ENCODE assay signal across 8 cellular contexts in the genomic region with DNA sequence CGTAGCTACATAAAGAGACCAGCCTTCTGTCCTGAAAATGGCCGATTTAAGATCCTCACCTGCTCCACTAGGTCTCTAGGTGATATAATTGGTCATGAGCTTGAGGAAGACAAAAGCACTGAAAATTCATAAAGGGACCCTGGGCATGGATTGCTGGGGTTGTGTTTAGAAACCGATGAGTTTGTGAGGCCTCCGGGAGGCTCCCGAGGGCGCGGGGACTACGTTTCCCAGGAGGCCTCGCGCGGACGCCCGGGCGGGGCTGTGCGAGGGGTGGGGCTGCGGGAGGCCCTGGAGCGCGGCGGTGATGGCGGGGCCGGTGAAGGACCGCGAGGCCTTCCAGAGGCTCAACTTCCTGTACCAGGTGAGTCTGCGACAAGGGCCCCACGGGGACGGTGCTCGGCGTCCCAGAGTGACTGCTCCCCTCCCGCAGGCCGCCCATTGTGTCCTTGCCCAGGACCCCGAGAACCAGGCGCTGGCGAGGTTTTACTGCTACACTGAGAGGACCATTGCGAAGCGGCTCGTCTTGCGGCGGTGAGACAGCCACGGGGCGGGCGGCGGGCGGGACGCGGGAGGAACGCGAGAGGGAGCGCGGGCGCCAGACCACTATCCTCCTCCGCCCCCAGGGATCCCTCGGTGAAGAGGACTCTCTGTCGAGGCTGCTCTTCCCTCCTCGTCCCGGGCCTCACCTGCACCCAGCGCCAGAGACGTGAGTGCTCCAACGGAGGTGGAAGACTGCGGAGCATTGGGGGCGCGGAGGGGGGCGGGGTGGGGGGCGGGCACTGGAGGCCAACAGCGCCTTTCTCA. TPM values are rescaled to one million over a fixed set of nuclear protein-coding genes. Genes with fewer than 3 reads are reported as not detected.
DNase-seq lines count a peak whose midpoint lies in the region; ATAC-seq, FAIRE-seq and TF ChIP-seq lines count a peak whose summit lies in the region.

A gene (plus strand): TSS at position 289 of the 804 bp plus-strand sequence. CDS start 16 bp downstream, at position 305.

- POLR2A ChIA-PET in A549 (lab: Yijun Ruan, JAX), result interaction anchor here (0.6 to 1.1 kb wide), 2 partner anchors 18 to 700 kb away, joined by 3 to 5 read pairs; a partner anchor contains a TSS

- in situ Hi-C loops in T47D (cut with HindIII; ENCODE audit: low pct_unique_long_range_greater_than_20kb, low sequenced_read_pairs), result no loop called here

- H3K27ac ChIP-seq in A549 (peak within 1 kb of the TSS; percentile 98), WERI-Rb-1 (peak within 1 kb of the TSS; percentile 98), small intestine (ENCODE audit: low read depth in 1 of 2, low read length in 1 of 2) (peak within 1 kb of the TSS; percentile 83 to 85)

- TF ChIP-seq RAD21 in A549 (conservative IDR thresholded peaks at IDR 0.05 in 1 of 2, IDR thresholded peaks at IDR 0.05 in 1 of 2), result no peak

- no peaks in the 10 kb centered on the region for H3K27me3 ChIP-seq in WERI-Rb-1 (ENCODE audit: insufficient read depth, low read depth, severe bottlenecking)
- H3K27me3 ChIP-seq in small intestine (ENCODE audit: control insufficient read depth in 2 of 2, insufficient read depth in 2 of 2, low read length in 2 of 2), result no peaks in the 10 kb centered on the region

- H3K4me2 ChIP-seq in A549, result peak within 1 kb of the TSS; percentile 85

- TF ChIP-seq CTCF in A549 (IDR thresholded peaks at IDR 0.05), result no peak
- TF ChIP-seq CTCF in WERI-Rb-1 (IDR thresholded peaks at IDR 0.05; ENCODE audit: low read depth, low read length), result 0 out of 2 replicates have a peak, but pooled peaks have one; percentile 2

- WGBS in A549 (ENCODE audit: missing lambda C conversion rate), result 5% methylated on average over 13 of the region's 64 CpGs
- 2 to 4% (median 2%) methylated on average over 36 to 64 of the region's 64 CpGs for WGBS in small intestine, 3 donors

- H3K9me3 ChIP-seq in A549 (no peaks in the 10 kb centered on the region), WERI-Rb-1 (ENCODE audit: severe bottlenecking) (no peaks in the 10 kb centered on the region), small intestine (ENCODE audit: control insufficient read depth, low read depth) (no peaks in the 10 kb centered on the region)

- peaks cover 9% of the 10 kb centered on the region; the same call in 1 of the 3 replicates for H3K4me1 ChIP-seq in A549
- H3K4me1 ChIP-seq in small intestine (ENCODE audit: control insufficient read depth in 2 of 2, insufficient read depth in 1 of 2, low read depth in 1 of 2, low read length in 1 of 2), result peaks cover 0 to 5% of the 10 kb centered on the region in 2 donors

- peak; percentile 80 to 83 for DNase-seq in A549 (ENCODE audit: low read depth in 1 of 2, low spot score in 1 of 2)
- peak; percentile 73 for DNase-seq in NCI-H2196 treated with DMSO at 0.1 percent for 48 hours (lab: John Stamatoyannopoulos, UW; ENCODE audit: unreplicated experiment)
- DNase-seq in WERI-Rb-1, result peak; percentile 95
- peak; percentile 87 to 88 for DNase-seq in T47D (ENCODE audit: low read depth in 1 of 2, low spot score in 1 of 2)
- DNase-seq in iPS-NIHi11 (ENCODE audit: low spot score), result peak; percentile 98
- peak; percentile 85 for DNase-seq in small intestine

- FAIRE-seq in A549 (lab: Jason Lieb, UNC) (no peak), small intestine (lab: Jason Lieb, UNC) (no peak)

- TF ChIP-seq POLR2A in A549 (IDR thresholded peaks at IDR 0.05; ENCODE audit: low read length), result peak; percentile 91

- ATAC-seq in A549, result peak; percentile 95 to 99
- peak; percentile 94 for ATAC-seq in GM18868 (IDR thresholded peaks at IDR 0.05; ENCODE audit: unreplicated experiment)
- peak; percentile 91 for ATAC-seq in HG03108 (IDR thresholded peaks at IDR 0.05; ENCODE audit: unreplicated experiment)

- CTCF ChIA-PET in A549 (lab: Yijun Ruan, JAX), result interaction anchor here (1.6 kb wide), 1 partner anchor 13 kb away, joined by 7 read pairs; no protein-coding TSS in a partner anchor

- no peak for TF ChIP-seq EP300 in A549 (IDR thresholded peaks at IDR 0.05)

- peak within 1 kb of the TSS; percentile 93 for H3K4me3 ChIP-seq in A549
- H3K4me3 ChIP-seq in WERI-Rb-1 (ENCODE audit: low read depth, low read length), result peak within 1 kb of the TSS; percentile 67
- H3K4me3 ChIP-seq in small intestine (ENCODE audit: low read depth in 1 of 2, low read length in 2 of 2), result peak within 1 kb of the TSS; percentile 55 to 93

- H3K36me3 ChIP-seq in WERI-Rb-1, result peaks cover 48% of the 10 kb centered on the region
- peaks cover 10% of the 10 kb centered on the region in 2 donors for H3K36me3 ChIP-seq in small intestine (ENCODE audit: control insufficient read depth in 2 of 2, insufficient read depth in 2 of 2, low read length in 2 of 2)

TF ChIP-seq in A549, 52 proteins besides CTCF, POLR2A, EP300 and RAD21 (continues in another document):
- no peak for TF ChIP-seq ZNF302 (CRISPR knock-in tag; IDR thresholded peaks at IDR 0.05)
- TF ChIP-seq, protein P1, sequence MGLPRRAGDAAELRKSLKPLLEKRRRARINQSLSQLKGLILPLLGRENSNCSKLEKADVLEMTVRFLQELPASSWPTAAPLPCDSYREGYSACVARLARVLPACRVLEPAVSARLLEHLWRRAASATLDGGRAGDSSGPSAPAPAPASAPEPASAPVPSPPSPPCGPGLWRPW (IDR thresholded peaks at IDR 0.05), result no peak
- no peak for TF ChIP-seq KDM5A (IDR thresholded peaks at IDR 0.05)
- TF ChIP-seq BHLHE40 (IDR thresholded peaks at IDR 0.05; ENCODE audit: low read depth, low read length), result no peak
- no peak for TF ChIP-seq RNF2 (IDR thresholded peaks at IDR 0.05; ENCODE audit: borderline replicate concordance, low read depth)
- no peak for TF ChIP-seq CHD2 (IDR thresholded peaks at IDR 0.05; ENCODE audit: low read length, partially characterized antibody)
- TF ChIP-seq HOXB5 (CRISPR knock-in tag; IDR thresholded peaks at IDR 0.05), result no peak
- TF ChIP-seq, protein P2, sequence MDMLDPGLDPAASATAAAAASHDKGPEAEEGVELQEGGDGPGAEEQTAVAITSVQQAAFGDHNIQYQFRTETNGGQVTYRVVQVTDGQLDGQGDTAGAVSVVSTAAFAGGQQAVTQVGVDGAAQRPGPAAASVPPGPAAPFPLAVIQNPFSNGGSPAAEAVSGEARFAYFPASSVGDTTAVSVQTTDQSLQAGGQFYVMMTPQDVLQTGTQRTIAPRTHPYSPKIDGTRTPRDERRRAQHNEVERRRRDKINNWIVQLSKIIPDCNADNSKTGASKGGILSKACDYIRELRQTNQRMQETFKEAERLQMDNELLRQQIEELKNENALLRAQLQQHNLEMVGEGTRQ (IDR thresholded peaks at IDR 0.05), result no peak
- no peak for TF ChIP-seq SREBF2 (IDR thresholded peaks at IDR 0.05)
- TF ChIP-seq, protein P3, sequence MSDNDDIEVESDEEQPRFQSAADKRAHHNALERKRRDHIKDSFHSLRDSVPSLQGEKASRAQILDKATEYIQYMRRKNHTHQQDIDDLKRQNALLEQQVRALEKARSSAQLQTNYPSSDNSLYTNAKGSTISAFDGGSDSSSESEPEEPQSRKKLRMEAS (IDR thresholded peaks at IDR 0.05), result peak; percentile 48
- no peak for TF ChIP-seq ESRRA (IDR thresholded peaks at IDR 0.05; ENCODE audit: borderline replicate concordance, low read length)
- TF ChIP-seq NR3C1 (IDR thresholded peaks at IDR 0.05), result no peak
- no peak for TF ChIP-seq SMC3 (IDR thresholded peaks at IDR 0.05)
- TF ChIP-seq CHD4 (IDR thresholded peaks at IDR 0.05; ENCODE audit: borderline replicate concordance), result no peak
- no peak for TF ChIP-seq ZSCAN20 (CRISPR knock-in tag; IDR thresholded peaks at IDR 0.05)
- TF ChIP-seq, protein P4, sequence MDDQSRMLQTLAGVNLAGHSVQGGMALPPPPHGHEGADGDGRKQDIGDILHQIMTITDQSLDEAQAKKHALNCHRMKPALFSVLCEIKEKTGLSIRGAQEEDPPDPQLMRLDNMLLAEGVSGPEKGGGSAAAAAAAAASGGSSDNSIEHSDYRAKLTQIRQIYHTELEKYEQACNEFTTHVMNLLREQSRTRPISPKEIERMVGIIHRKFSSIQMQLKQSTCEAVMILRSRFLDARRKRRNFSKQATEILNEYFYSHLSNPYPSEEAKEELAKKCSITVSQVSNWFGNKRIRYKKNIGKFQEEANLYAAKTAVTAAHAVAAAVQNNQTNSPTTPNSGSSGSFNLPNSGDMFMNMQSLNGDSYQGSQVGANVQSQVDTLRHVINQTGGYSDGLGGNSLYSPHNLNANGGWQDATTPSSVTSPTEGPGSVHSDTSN (IDR thresholded peaks at IDR 0.05), result 0 out of 2 replicates have a peak, but pooled peaks have one; percentile 15
- no peak for TF ChIP-seq ZC3H11A (IDR thresholded peaks at IDR 0.05)
- TF ChIP-seq EHF (CRISPR knock-in tag; IDR thresholded peaks at IDR 0.05), result no peak
- no peak for TF ChIP-seq HOXB13 (CRISPR knock-in tag; IDR thresholded peaks at IDR 0.05; ENCODE audit: low read depth)
- no peak for TF ChIP-seq RFX5 (IDR thresholded peaks at IDR 0.05)
- TF ChIP-seq CBX2 (IDR thresholded peaks at IDR 0.05; ENCODE audit: borderline replicate concordance, low read depth), result no peak
- TF ChIP-seq GATA3 (IDR thresholded peaks at IDR 0.05; ENCODE audit: borderline replicate concordance), result no peak
- no peak for TF ChIP-seq CBX8 (IDR thresholded peaks at IDR 0.05)
- no peak for TF ChIP-seq TFCP2L1 (CRISPR knock-in tag; IDR thresholded peaks at IDR 0.05)
- TF ChIP-seq HEYL (CRISPR knock-in tag; IDR thresholded peaks at IDR 0.05), result no peak
- TF ChIP-seq MAFK (IDR thresholded peaks at IDR 0.05; ENCODE audit: partially characterized antibody), result no peak
- TF ChIP-seq, protein P5, sequence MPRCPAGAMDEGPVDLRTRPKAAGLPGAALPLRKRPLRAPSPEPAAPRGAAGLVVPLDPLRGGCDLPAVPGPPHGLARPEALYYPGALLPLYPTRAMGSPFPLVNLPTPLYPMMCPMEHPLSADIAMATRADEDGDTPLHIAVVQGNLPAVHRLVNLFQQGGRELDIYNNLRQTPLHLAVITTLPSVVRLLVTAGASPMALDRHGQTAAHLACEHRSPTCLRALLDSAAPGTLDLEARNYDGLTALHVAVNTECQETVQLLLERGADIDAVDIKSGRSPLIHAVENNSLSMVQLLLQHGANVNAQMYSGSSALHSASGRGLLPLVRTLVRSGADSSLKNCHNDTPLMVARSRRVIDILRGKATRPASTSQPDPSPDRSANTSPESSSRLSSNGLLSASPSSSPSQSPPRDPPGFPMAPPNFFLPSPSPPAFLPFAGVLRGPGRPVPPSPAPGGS (IDR thresholded peaks at IDR 0.05), result peak; percentile 53; the same call in 1 of the 3 replicates
- peak; percentile 53 to 86 for TF ChIP-seq JUN (IDR thresholded peaks at IDR 0.05)

RNA-seq across cellular contexts. Expression of the gene that starts here (rescaled TPM):
- 33.6 and 37.4 TPM in 2 replicates for polyA plus RNA-seq in A549 (2011; rRNA removed)
- 170 and 176 TPM in 2 replicates for polyA plus RNA-seq in A549 (2012; cell fraction: cytosol; rRNA removed)
- 162 and 212 TPM in 2 replicates for polyA plus RNA-seq in A549 (2012; cell fraction: nucleus; rRNA removed)
- 54.8 to 59.5 TPM (median 58.4 TPM) in 3 replicates for polyA plus RNA-seq in A549 (2017; fragmentation: RNase III; extraction: RNeasy Plus Mini Kit Qiagen cat#74134 plus additional on column Dnase treatment)
- 6.5 and 11.0 TPM in 2 replicates for polyA minus RNA-seq in A549 (2011; rRNA and poly(A)+ RNA removed)
- polyA plus RNA-seq in small intestine, result 100 to 1,000 TPM in 1 of 3 donors, 10 to 100 TPM in 2; 71.1 to 100 (median 99.3) TPM

Comparison
In these comparisons a context has a peak if more than half of its experiments do, and no peak if none do; other contexts are left out.
1. Peak in every context shown above with its lines: DNase-seq, ATAC-seq, H3K4me3 ChIP-seq and H3K27ac ChIP-seq.